8 cellular contexts compared by ENCODE assay signal in genomic region chr12:49828143-49829091, GRCh38. TPM values are rescaled to one million over a fixed set of nuclear protein-coding genes. Genes with fewer than 3 reads are reported as not detected.
A peak's percentile ranks its signal among the peaks of the same experiment; 100 is the strongest.
DNase-seq lines count a peak whose midpoint lies in the region; ATAC-seq and FAIRE-seq lines count a peak whose summit lies in the region.

NCKAP5L (minus strand) TSS chr12:49828413; CDS start chr12:49804044, 24,369 bp downstream.

- H3K4me1 ChIP-seq in endocrine pancreas (ENCODE audit: control insufficient read depth, insufficient read depth, low read length), result no peaks in the 10 kb centered on the region

- H3K9ac ChIP-seq in endocrine pancreas (ENCODE audit: control insufficient read depth, insufficient read depth, low read length), result peak within 1 kb of the TSS; percentile 86

- no peaks in the 10 kb centered on the region for H3K27me3 ChIP-seq in endocrine pancreas (ENCODE audit: control insufficient read depth, insufficient read depth, low read length)

- DNase-seq in COLO668 (lab: John Stamatoyannopoulos, UW; ENCODE audit: unreplicated experiment), result peak; percentile 87
- DNase-seq in HTR-8/SVneo (ENCODE audit: insufficient read length, low spot score), result peak; percentile 96
- DNase-seq in NOMO-1 treated with DMSO at 0.1 percent for 48 hours (lab: John Stamatoyannopoulos, UW; ENCODE audit: unreplicated experiment), result peak; percentile 95
- DNase-seq in activated CD8-positive, alpha-beta memory T cell treated with anti-CD3 and anti-CD28 coated beads, Interleukin-2, amount 50 U/mL, for 1 hour (ENCODE audit: extremely low read depth), result peak; percentile 77
- DNase-seq in mesenteric fat pad (ENCODE audit: low spot score), result peak; percentile 99
- peak; percentile 85 for DNase-seq in stimulated activated CD8-positive, alpha-beta memory T cell treated with anti-CD3 and anti-CD28 coated beads, Interleukin-15, amount 100 ng/mL, for 1 hour (ENCODE audit: low read depth)

- H3K9me3 ChIP-seq in endocrine pancreas (ENCODE audit: control insufficient read depth, low read length), result no peaks in the 10 kb centered on the region

- peak within 1 kb of the TSS; percentile 66 for H3K4me3 ChIP-seq in endocrine pancreas (ENCODE audit: control insufficient read depth, insufficient read depth, low read length)

- peak; percentile 93 for FAIRE-seq in HTR-8/SVneo (lab: Jason Lieb, UNC)

- ATAC-seq in GM21360 (IDR thresholded peaks at IDR 0.05; ENCODE audit: unreplicated experiment), result peak; percentile 82

- H3K36me3 ChIP-seq in endocrine pancreas (ENCODE audit: control insufficient read depth, insufficient read depth, low read length), result no peaks in the 10 kb centered on the region

RNA-seq across cellular contexts. Expression of gene NCKAP5L, which starts in this region (rescaled TPM):
- total RNA-seq in mesenteric fat pad, result 44.3 TPM

Comparison
In these comparisons a context has a peak if more than half of its experiments do, and no peak if none do; other contexts are left out.
1. Peak in every context shown above with its lines: DNase-seq, ATAC-seq and H3K4me3 ChIP-seq.